ENCODE assay signal across 27 cellular contexts in the genomic region with DNA sequence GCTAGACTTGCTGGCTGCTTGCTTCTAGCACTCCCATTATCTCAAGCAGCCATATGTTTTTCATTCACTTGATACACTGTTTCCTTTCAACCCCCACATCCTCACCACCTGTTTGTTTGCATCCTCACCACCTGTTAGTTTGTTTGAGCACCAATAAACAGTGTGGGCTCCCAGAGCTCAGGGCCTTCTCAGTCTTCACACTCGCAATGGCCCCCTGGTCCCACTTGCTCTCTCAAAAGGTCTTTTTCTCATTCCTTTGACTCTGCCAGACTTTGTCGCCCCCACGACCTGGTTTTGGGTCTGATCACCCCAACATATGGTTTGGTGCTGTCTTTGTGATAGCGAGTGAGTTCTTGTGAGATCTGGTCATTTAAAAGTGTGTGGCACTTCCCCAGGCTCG. TPM values are rescaled to one million over a fixed set of nuclear protein-coding genes. Genes with fewer than 3 reads are reported as not detected.
DNase-seq lines count a peak whose midpoint lies in the region; ATAC-seq lines count a peak whose summit lies in the region.
"Had no signal": no experiment of that assay in that cellular context is flagged by ENCODE, and none has a peak within 500 bp of the region (broad histone marks: within the 10 kb centered on the region; RNA-seq: fewer than 3 reads in every experiment).

No MANE protein-coding gene starts in this region.

- H3K4me1 ChIP-seq in mesenchymal stem cell (ENCODE audit: control insufficient read depth, insufficient read depth, low read depth, low read length): peaks cover 6% of the 10 kb centered on the region
- H3K4me1 ChIP-seq: SJSA1 had no signal

- H3K4me3 Mint-ChIP-seq in activated CD4-positive, alpha-beta memory T cell treated with anti-CD3 and anti-CD28 coated beads for 36 hours: no peak overlapping the region
- H3K4me3 Mint-ChIP-seq: CD4-positive, alpha-beta T cell; T-cell had no signal

- no peaks in the 10 kb centered on the region for H3K79me1 ChIP-seq in mesenchymal stem cell (replicated peaks; ENCODE audit: low read length, poor library complexity, severe bottlenecking)

- peaks cover 0 to 69% of the 10 kb centered on the region in 2 experiments for H3K27me3 ChIP-seq in mesenchymal stem cell (ENCODE audit: control insufficient read depth in 1 of 2, insufficient read depth in 1 of 2, low read length in 2 of 2)
- H3K27me3 ChIP-seq: BLaER1 treated with 17β-estradiol and CSF1 and Interleukin-3, amounts not matched to agents 10 nM and 100 nM had no signal

- CTCF ChIA-PET in activated CD4-positive, alpha-beta memory T cell treated with anti-CD3 and anti-CD28 coated beads for 36 hours (lab: Charles Lee): no interaction called here

- DNase-seq in DMS 273 (lab: John Stamatoyannopoulos, UW; ENCODE audit: unreplicated experiment) (peak; percentile 72), NAMALWA (ENCODE audit: low spot score) (peak; percentile 17), NCI-H524 (lab: John Stamatoyannopoulos, UW) (peak; percentile 61 to 80), mesenchymal stem cell (peak; percentile 4), AG08396 (ENCODE audit: low spot score) (no peak)
- DNase-seq in activated CD8-positive, alpha-beta memory T cell treated with anti-CD3 and anti-CD28 coated beads for 24 hours: no peak
- no peak for DNase-seq in activated CD4-positive, alpha-beta memory T cell treated with anti-CD3 and anti-CD28 coated beads for 36 hours
- DNase-seq: AML-193; CD4-positive, alpha-beta T cell; Karpas-422; NCI-H1092 treated with DMSO at 0.1 percent for 48 hours; NCI-H1436; NCI-H1930; NCI-H226; NCI-H510A; NCI-H748 treated with DMSO at 0.1 percent for 48 hours; NK-92 treated with Interleukin-12 subunit alpha and Interleukin-12 subunit beta, amount 100 ng/mL, for 24 hours; Right ventricle myocardium superior; RPMI8226; T-cell had no signal

- no peak for ATAC-seq in GM18511 (IDR thresholded peaks at IDR 0.05; ENCODE audit: unreplicated experiment)
- ATAC-seq: T-cell had no signal

- no peak overlapping the region for H2BK15ac ChIP-seq in mesenchymal stem cell (ENCODE audit: low read depth, poor library complexity, severe bottlenecking)

- no peak overlapping the region for H2AFZ ChIP-seq in mesenchymal stem cell (ENCODE audit: low read depth, low read length)

- no peaks in the 10 kb centered on the region for H3K4me1 Mint-ChIP-seq in activated CD4-positive, alpha-beta memory T cell treated with anti-CD3 and anti-CD28 coated beads for 36 hours (ENCODE audit: low read depth)
- H3K4me1 Mint-ChIP-seq: T-cell had no signal

- H3K36me3 ChIP-seq in mesenchymal stem cell (ENCODE audit: control insufficient read depth in 1 of 2, insufficient read depth in 2 of 2, low read depth in 1 of 2, low read length in 2 of 2): no peaks in the 10 kb centered on the region
- H3K36me3 ChIP-seq: BLaER1 treated with 17β-estradiol and CSF1 and Interleukin-3, amounts not matched to agents 10 nM and 100 nM; SJSA1 had no signal

- H3K4me3 ChIP-seq in mesenchymal stem cell (ENCODE audit: insufficient read depth in 1 of 2, low read depth in 1 of 2, low read length in 2 of 2): no peak overlapping the region
- H3K4me3 ChIP-seq: BLaER1 treated with 17β-estradiol and CSF1 and Interleukin-3, amounts not matched to agents 10 nM and 100 nM; SJSA1 had no signal

- WGBS in mesenchymal stem cell: 60% methylated on average over 3 of the region's 5 CpGs

- no peak overlapping the region for H3K9ac ChIP-seq in mesenchymal stem cell (ENCODE audit: low read length)
- H3K9ac ChIP-seq: BLaER1 treated with 17β-estradiol and CSF1 and Interleukin-3, amounts not matched to agents 10 nM and 100 nM had no signal

- no peak overlapping the region for H3K27ac ChIP-seq in mesenchymal stem cell (ENCODE audit: low read length, poor library complexity, severe bottlenecking)
- H3K27ac ChIP-seq: BLaER1 treated with 17β-estradiol and CSF1 and Interleukin-3, amounts not matched to agents 10 nM and 100 nM; SJSA1 had no signal

- H3K9me3 Mint-ChIP-seq in activated CD4-positive, alpha-beta memory T cell treated with anti-CD3 and anti-CD28 coated beads for 36 hours: peaks cover 11% of the 10 kb centered on the region

- H3K27me3 Mint-ChIP-seq in activated CD4-positive, alpha-beta memory T cell treated with anti-CD3 and anti-CD28 coated beads for 36 hours: peaks cover 8% of the 10 kb centered on the region

- H2BK12ac ChIP-seq in mesenchymal stem cell (ENCODE audit: low read length in 2 of 2): no peak overlapping the region

- H3K36me3 Mint-ChIP-seq in activated CD4-positive, alpha-beta memory T cell treated with anti-CD3 and anti-CD28 coated beads for 36 hours: no peaks in the 10 kb centered on the region

- H3K23ac ChIP-seq in mesenchymal stem cell (ENCODE audit: low read length in 2 of 2): no peak overlapping the region

- H3K4ac ChIP-seq in mesenchymal stem cell (ENCODE audit: low read depth in 1 of 2, low read length in 2 of 2): no peak overlapping the region

- no peak overlapping the region for H3K27ac Mint-ChIP-seq in activated CD4-positive, alpha-beta memory T cell treated with anti-CD3 and anti-CD28 coated beads for 36 hours
- H3K27ac Mint-ChIP-seq: CD4-positive, alpha-beta T cell; T-cell had no signal

- no peak overlapping the region for H2BK120ac ChIP-seq in mesenchymal stem cell (ENCODE audit: low read depth, low read length)

- no peak overlapping the region for H2AK5ac ChIP-seq in mesenchymal stem cell (ENCODE audit: low read length, severe bottlenecking)

- POLR2A ChIA-PET in activated CD4-positive, alpha-beta memory T cell treated with anti-CD3 and anti-CD28 coated beads for 36 hours (lab: Charles Lee): no interaction called here

- H4K91ac ChIP-seq in mesenchymal stem cell (ENCODE audit: low read length): no peak overlapping the region

- no peak overlapping the region for H3K14ac ChIP-seq in mesenchymal stem cell (ENCODE audit: low read length in 2 of 2)

- no peak overlapping the region for H2BK5ac ChIP-seq in mesenchymal stem cell (ENCODE audit: low read depth, low read length, poor library complexity, severe bottlenecking)

- intact Hi-C loops in activated CD4-positive, alpha-beta memory T cell treated with anti-CD3 and anti-CD28 coated beads for 36 hours (cut with micrococcal nuclease): no loop called here

- no peak overlapping the region for H3K18ac ChIP-seq in mesenchymal stem cell (ENCODE audit: low read depth in 1 of 2, low read length in 2 of 2)

- H3K4me2 ChIP-seq in mesenchymal stem cell (ENCODE audit: low read length, poor library complexity, severe bottlenecking): no peak overlapping the region
- H3K4me2 ChIP-seq: BLaER1 treated with 17β-estradiol and CSF1 and Interleukin-3, amounts not matched to agents 10 nM and 100 nM had no signal

- no peak overlapping the region for H4K8ac ChIP-seq in mesenchymal stem cell (ENCODE audit: low read length)

- H3K9me3 ChIP-seq in mesenchymal stem cell (ENCODE audit: control insufficient read depth, low read length): peaks cover 22% of the 10 kb centered on the region

RNA-seq across cellular contexts. Expression of a gene that starts 6.2 kb away (rescaled TPM):
- polyA plus RNA-seq in mesenchymal stem cell (2013, experiment 1 of 2): not detected
- polyA plus RNA-seq in mesenchymal stem cell (2013, experiment 2 of 2): not detected
- total RNA-seq in activated CD4-positive, alpha-beta memory T cell treated with anti-CD3 and anti-CD28 coated beads for 36 hours: under 1 TPM; 0.12 to 0.24 TPM
- total RNA-seq: Daoy, G401, HT-29, SJSA1 had no signal
- polyA plus RNA-seq: AG04450 had no signal

RNA-seq across cellular contexts. Expression of a gene that starts 52.9 kb away (rescaled TPM):
- not detected for polyA plus RNA-seq in mesenchymal stem cell (2013, experiment 1 of 2)
- 0.01 TPM for polyA plus RNA-seq in mesenchymal stem cell (2013, experiment 2 of 2)
- not detected for total RNA-seq in activated CD4-positive, alpha-beta memory T cell treated with anti-CD3 and anti-CD28 coated beads for 36 hours
- total RNA-seq: CD4-positive, alpha-beta T cell; Right ventricle myocardium superior; T-cell had no signal

Comparison
In these comparisons a context has a peak if more than half of its experiments do, and no peak if none do; other contexts are left out.
1. DNase-seq: peak in DMS 273 (single experiment), NAMALWA (single experiment), NCI-H524 (2 of 2) and mesenchymal stem cell (single experiment); none in activated CD8-positive, alpha-beta memory T cell treated with anti-CD3 and anti-CD28 coated beads for 24 hours (single experiment), activated CD4-positive, alpha-beta memory T cell treated with anti-CD3 and anti-CD28 coated beads for 36 hours (single experiment) and AG08396 (single experiment).